1 cellular context compared by ENCODE assay signal in the genomic region with DNA sequence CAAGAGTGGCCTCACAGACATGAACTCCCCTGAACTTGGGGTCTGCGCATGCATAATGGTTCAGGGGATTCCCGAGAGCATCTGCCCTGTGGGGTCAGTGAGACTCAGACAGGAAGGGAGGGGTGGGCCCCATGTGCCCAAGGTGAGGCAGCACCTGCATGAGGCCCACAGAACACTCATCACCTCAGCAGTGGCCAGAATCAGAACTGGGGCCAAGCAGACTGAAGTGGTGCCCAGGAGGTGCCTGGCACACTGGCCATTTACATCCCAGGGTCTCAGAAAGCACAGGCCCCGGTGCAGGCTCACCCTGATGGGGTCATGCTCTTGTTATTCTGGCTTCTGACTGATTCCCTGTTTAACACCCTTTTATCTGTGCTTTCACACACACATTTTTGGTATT.
TF ChIP-seq lines count a peak whose summit lies in the region.

No MANE protein-coding gene starts in this region.

TF ChIP-seq in GM12878, 131 proteins besides CTCF, POLR2A, EP300 and RAD21:
- TF ChIP-seq NR2F1 (conservative IDR thresholded peaks at IDR 0.05), result peak; percentile 49; the same call in 1 of the 2 replicates
- TF ChIP-seq POU2F2 (IDR thresholded peaks at IDR 0.05; ENCODE audit: borderline replicate concordance, low read depth, low read length), result peak; percentile 18; the same call in 1 of the 3 replicates
- TF ChIP-seq BHLHE40 (IDR thresholded peaks at IDR 0.05; ENCODE audit: borderline replicate concordance in 1 of 2, low read depth in 2 of 2, low read length in 1 of 2), result peak in 1 of 2 experiments; percentile 34; a peak in 2 of 4 replicates
- TF ChIP-seq, protein P1, sequence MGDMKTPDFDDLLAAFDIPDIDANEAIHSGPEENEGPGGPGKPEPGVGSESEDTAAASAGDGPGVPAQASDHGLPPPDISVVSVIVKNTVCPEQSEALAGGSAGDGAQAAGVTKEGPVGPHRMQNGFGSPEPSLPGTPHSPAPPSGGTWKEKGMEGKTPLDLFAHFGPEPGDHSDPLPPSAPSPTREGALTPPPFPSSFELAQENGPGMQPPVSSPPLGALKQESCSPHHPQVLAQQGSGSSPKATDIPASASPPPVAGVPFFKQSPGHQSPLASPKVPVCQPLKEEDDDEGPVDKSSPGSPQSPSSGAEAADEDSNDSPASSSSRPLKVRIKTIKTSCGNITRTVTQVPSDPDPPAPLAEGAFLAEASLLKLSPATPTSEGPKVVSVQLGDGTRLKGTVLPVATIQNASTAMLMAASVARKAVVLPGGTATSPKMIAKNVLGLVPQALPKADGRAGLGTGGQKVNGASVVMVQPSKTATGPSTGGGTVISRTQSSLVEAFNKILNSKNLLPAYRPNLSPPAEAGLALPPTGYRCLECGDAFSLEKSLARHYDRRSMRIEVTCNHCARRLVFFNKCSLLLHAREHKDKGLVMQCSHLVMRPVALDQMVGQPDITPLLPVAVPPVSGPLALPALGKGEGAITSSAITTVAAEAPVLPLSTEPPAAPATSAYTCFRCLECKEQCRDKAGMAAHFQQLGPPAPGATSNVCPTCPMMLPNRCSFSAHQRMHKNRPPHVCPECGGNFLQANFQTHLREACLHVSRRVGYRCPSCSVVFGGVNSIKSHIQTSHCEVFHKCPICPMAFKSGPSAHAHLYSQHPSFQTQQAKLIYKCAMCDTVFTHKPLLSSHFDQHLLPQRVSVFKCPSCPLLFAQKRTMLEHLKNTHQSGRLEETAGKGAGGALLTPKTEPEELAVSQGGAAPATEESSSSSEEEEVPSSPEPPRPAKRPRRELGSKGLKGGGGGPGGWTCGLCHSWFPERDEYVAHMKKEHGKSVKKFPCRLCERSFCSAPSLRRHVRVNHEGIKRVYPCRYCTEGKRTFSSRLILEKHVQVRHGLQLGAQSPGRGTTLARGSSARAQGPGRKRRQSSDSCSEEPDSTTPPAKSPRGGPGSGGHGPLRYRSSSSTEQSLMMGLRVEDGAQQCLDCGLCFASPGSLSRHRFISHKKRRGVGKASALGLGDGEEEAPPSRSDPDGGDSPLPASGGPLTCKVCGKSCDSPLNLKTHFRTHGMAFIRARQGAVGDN (IDR thresholded peaks at IDR 0.05), result 0 out of 2 replicates have a peak, but pooled peaks have one; percentile 17
